In the genomic region with DNA sequence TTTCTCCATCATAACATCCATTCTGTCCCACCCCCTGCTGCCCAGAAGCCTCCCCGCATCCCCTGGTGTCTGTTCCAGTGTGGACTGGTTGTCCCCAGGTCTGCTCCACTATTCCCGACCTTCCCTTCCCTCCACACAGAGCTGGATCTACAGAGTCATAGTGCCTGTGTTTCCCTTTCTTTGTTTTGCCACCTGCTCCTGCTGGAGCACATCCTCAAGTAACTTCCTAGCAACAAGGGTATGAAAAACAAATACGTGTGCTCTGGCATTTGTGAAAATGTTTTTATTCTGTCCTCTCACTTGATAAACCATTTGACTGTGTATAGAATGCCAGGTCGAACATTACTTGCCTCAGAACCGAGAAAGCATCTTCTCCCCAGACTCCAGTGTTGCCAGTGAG, we compare ENCODE assay signal across 19 cellular contexts.
"Had no signal": no experiment of that assay in that cellular context is flagged by ENCODE, and none has a peak within 500 bp of the region (broad histone marks: within the 10 kb centered on the region; RNA-seq: fewer than 3 reads in every experiment).

No MANE protein-coding gene starts in this region.

- H3K36me3 ChIP-seq: MG63 had no signal

- H3K36me3 Mint-ChIP-seq: T-cell had no signal

- H3K9me3 Mint-ChIP-seq: T-cell had no signal

- H3K27me3 ChIP-seq: MG63 had no signal

- H3K9ac ChIP-seq: SK-N-SH had no signal

- DNase-seq: IMR-90, Karpas-422, KG1, MG63, NCI-H1092 treated with DMSO at 0.1 percent for 48 hours, NCI-H1436, NCI-H187, NCI-H2081, NCI-H2171 treated with DMSO at 0.1 percent for 48 hours, NCI-H345, NCI-H446 treated with DMSO at 0.1 percent for 48 hours, NCI-H510A treated with DMSO at 0.1 percent for 48 hours, NCI-H526, NCI-H82, RPMI8226, SHP77, SW 1271, T-cell had no signal

- H3K9me3 ChIP-seq: MG63, SK-N-SH had no signal

- H3K4me3 Mint-ChIP-seq: T-cell had no signal

- H3K4me2 ChIP-seq: SK-N-SH had no signal

- H3K4me3 ChIP-seq: MG63 had no signal

- H3K4me1 Mint-ChIP-seq: T-cell had no signal
